ENCODE assay signal across 8 cellular contexts in the genomic region with DNA sequence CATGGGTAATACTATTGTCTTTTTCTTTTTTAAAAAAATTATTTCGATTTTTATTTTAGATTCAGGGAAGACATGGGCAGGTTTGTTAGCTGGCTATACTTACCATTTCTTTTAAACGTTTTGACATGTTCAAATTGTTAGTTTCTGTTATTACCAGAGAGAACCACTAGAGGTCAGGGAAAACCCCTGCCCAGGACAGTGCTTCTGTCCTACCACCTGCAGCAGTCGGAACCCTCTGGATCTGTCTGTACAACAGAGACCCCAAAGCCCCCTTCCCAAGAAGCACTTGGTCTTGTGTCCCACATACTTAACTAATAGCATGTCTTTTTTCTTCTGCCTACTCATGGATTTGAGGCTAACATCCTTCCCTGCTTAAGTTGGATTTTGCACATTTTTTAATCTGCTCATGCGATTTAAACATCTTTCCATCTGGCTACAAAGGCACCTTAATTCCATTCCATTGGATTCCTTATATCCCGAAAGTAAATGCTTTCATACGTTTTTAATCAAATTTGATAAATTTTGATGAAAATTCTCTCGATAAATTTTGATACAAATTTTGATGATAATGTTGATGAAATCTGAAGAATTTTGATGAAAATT. TPM values are rescaled to one million over a fixed set of nuclear protein-coding genes. Genes with fewer than 3 reads are reported as not detected.
DNase-seq lines count a peak whose midpoint lies in the region; ATAC-seq, FAIRE-seq and TF ChIP-seq lines count a peak whose summit lies in the region.

No MANE protein-coding gene starts in this region.

- H3K27ac ChIP-seq in GM23248, result no peak overlapping the region
- H3K27ac ChIP-seq in IMR-90 (ENCODE audit: insufficient read depth, low read length), result no peak overlapping the region

- H3K36me3 ChIP-seq in GM23248 (ENCODE audit: low read depth) (no peaks in the 10 kb centered on the region), IMR-90 (ENCODE audit: control insufficient read depth, insufficient read depth, low read length) (no peaks in the 10 kb centered on the region)

- H4K5ac ChIP-seq in IMR-90 (ENCODE audit: low read depth, low read length), result no peak overlapping the region

- H3K4me1 ChIP-seq in GM23248 (ENCODE audit: insufficient read depth) (0 out of 2 replicates have a peak, but pooled peaks cover 3% of the 10 kb centered on the region), IMR-90 (ENCODE audit: control insufficient read depth, insufficient read depth, low read length) (no peaks in the 10 kb centered on the region)

- H3K4me1 Mint-ChIP-seq in natural killer cell, result peaks cover 0 to 3% of the 10 kb centered on the region in 2 donors

- peak; percentile 72 for DNase-seq in GM03348 (ENCODE audit: low spot score)
- DNase-seq in GM23248, result peak; percentile 53
- DNase-seq in IMR-90, result peak; percentile 19
- DNase-seq in SHP77 treated with DMSO at 0.1 percent for 48 hours (lab: John Stamatoyannopoulos, UW), result peak; percentile 32
- no peak for DNase-seq in epithelial cell of proximal tubule (ENCODE audit: low read depth)
- no peak for DNase-seq in natural killer cell
- DNase-seq in GOT3 (lab: John Stamatoyannopoulos, UW), result no peak

- H4K20me1 ChIP-seq in GM23248 (ENCODE audit: insufficient read depth) (no peaks in the 10 kb centered on the region), IMR-90 (ENCODE audit: insufficient read depth, low read length) (no peaks in the 10 kb centered on the region)

- H3K9me3 Mint-ChIP-seq in natural killer cell, result no peaks in the 10 kb centered on the region

- H4K8ac ChIP-seq in IMR-90 (ENCODE audit: low read depth in 2 of 2, low read length in 2 of 2), result no peak overlapping the region

- no TSS peak for BruUV-seq in IMR-90 (replicated peaks; lab: Mats Ljungman, UMichigan)

- H3K79me1 ChIP-seq in IMR-90 (ENCODE audit: low read depth in 1 of 2, low read length in 2 of 2), result no peaks in the 10 kb centered on the region

- no peak overlapping the region for H2BK120ac ChIP-seq in IMR-90 (ENCODE audit: low read depth, low read length)

- peak; percentile 56 for TF ChIP-seq RAD21 in IMR-90 (IDR thresholded peaks at IDR 0.05; ENCODE audit: low read length)

- no peak overlapping the region for H3K4ac ChIP-seq in IMR-90 (ENCODE audit: low read depth, low read length)

- H2BK15ac ChIP-seq in IMR-90 (ENCODE audit: low read depth, low read length), result no peak overlapping the region

- ATAC-seq in IMR-90 (ENCODE audit: low read depth) (peak; percentile 87), natural killer cell (peak; percentile 62 to 87 (median 79))

- H3K4me3 ChIP-seq in GM23248 (no peak overlapping the region), IMR-90 (ENCODE audit: insufficient read depth, low read depth, low read length) (no peak overlapping the region), epithelial cell of proximal tubule (ENCODE audit: low read depth, low read length) (no peak overlapping the region)

- H3K14ac ChIP-seq in IMR-90 (replicated peaks; ENCODE audit: low read depth, low read length), result no peak overlapping the region

- H3K9me1 ChIP-seq in IMR-90 (ENCODE audit: insufficient read depth, low read length), result no peaks in the 10 kb centered on the region

- H3K9me3 ChIP-seq in GM23248 (ENCODE audit: low read depth), result no peaks in the 10 kb centered on the region
- no peaks in the 10 kb centered on the region for H3K9me3 ChIP-seq in IMR-90 (ENCODE audit: control insufficient read depth, insufficient read depth, low read length)

- TF ChIP-seq CTCF in IMR-90 (conservative IDR thresholded peaks at IDR 0.05; ENCODE audit: low read depth, low read length) (peak; percentile 61), epithelial cell of proximal tubule (conservative IDR thresholded peaks at IDR 0.05; ENCODE audit: low read depth, low read length) (peak; percentile 74), natural killer cell (IDR thresholded peaks at IDR 0.05) (peak; percentile 68)

- peak; percentile 71 for FAIRE-seq in A204.1 (lab: Jason Lieb, UNC)

- H2AFZ ChIP-seq in GM23248 (no peak overlapping the region), IMR-90 (replicated peaks; ENCODE audit: low read length, poor library complexity) (no peak overlapping the region)

- H3K27ac Mint-ChIP-seq in natural killer cell, result no peak overlapping the region

- dilution Hi-C loops in IMR-90 (cut with HindIII; ENCODE audit: low sequenced_read_pairs, unreplicated experiment), result no loop called here

- no peak overlapping the region for H2AK5ac ChIP-seq in IMR-90 (ENCODE audit: low read depth, low read length)

- H3K79me2 ChIP-seq in GM23248 (ENCODE audit: insufficient read depth), result no peaks in the 10 kb centered on the region

- H3K4me2 ChIP-seq in GM23248 (ENCODE audit: unreplicated experiment), result no peak overlapping the region
- no peak overlapping the region for H3K4me2 ChIP-seq in IMR-90 (ENCODE audit: low read depth, low read length)

- POLR2A ChIA-PET in IMR-90 (lab: Charles Lee; ENCODE audit: unreplicated experiment), result no interaction called here

- no peak overlapping the region for H3K18ac ChIP-seq in IMR-90 (ENCODE audit: low read depth, low read length)

- no peak overlapping the region for H2AK9ac ChIP-seq in IMR-90 (replicated peaks; ENCODE audit: low read depth, low read length, poor library complexity)

- H3K9ac ChIP-seq in GM23248 (no peak overlapping the region), IMR-90 (ENCODE audit: low read depth, low read length) (no peak overlapping the region)

- no peak overlapping the region for H2BK5ac ChIP-seq in IMR-90 (ENCODE audit: low read depth, low read length, poor library complexity, severe bottlenecking)

- TF ChIP-seq POLR2A in IMR-90 (IDR thresholded peaks at IDR 0.05; ENCODE audit: low read depth, low read length), result no peak

- 20 to 26% methylated on average over 7 of the region's 7 CpGs for WGBS in GM23248 (ENCODE audit: low coverage in 1 of 2, low lambda C conversion rate in 2 of 2, missing lambda C conversion rate in 2 of 2), 2 experiments
- WGBS in IMR-90 (ENCODE audit: extremely low coverage in 2 of 2, insufficient read length in 1 of 2), 2 experiments, result no CpG with 5 or more reads among the region's 7 CpGs

- H3K9me2 ChIP-seq in GM23248 (ENCODE audit: insufficient read depth), result no peaks in the 10 kb centered on the region

- H3K27me3 Mint-ChIP-seq in natural killer cell (ENCODE audit: low read depth in 2 of 2), result peaks cover 7 to 8% of the 10 kb centered on the region in 2 donors

- no peaks in the 10 kb centered on the region for H3K36me3 Mint-ChIP-seq in natural killer cell

- H3K27me3 ChIP-seq in GM23248 (replicated peaks; ENCODE audit: insufficient read depth) (no peaks in the 10 kb centered on the region), IMR-90 (ENCODE audit: control insufficient read depth, insufficient read depth, low read length) (no peaks in the 10 kb centered on the region)

- H3K23ac ChIP-seq in IMR-90 (ENCODE audit: low read depth, low read length), result no peak overlapping the region

- no peak overlapping the region for H3K4me3 Mint-ChIP-seq in natural killer cell

- intact Hi-C loops in IMR-90 (cut with micrococcal nuclease) (loop anchor here (1.0 kb wide), 2 partner anchors 96 to 399 kb away; no protein-coding TSS in a partner anchor), natural killer cell (cut with micrococcal nuclease) (no loop called here)

- no peak overlapping the region for H3K56ac ChIP-seq in IMR-90 (ENCODE audit: extremely low read depth, insufficient read depth, low read length)

- H3F3A ChIP-seq in GM23248 (ENCODE audit: insufficient read depth), result no peaks in the 10 kb centered on the region

- no peak overlapping the region for H2BK20ac ChIP-seq in IMR-90 (ENCODE audit: low read depth, low read length)

- H4K91ac ChIP-seq in IMR-90 (ENCODE audit: insufficient read depth, low read depth, low read length), result no peak overlapping the region

- CTCF ChIA-PET in IMR-90 (lab: Yijun Ruan, JAX), result no interaction called here

- in situ Hi-C loops in GM23248 (cut with MboI) (no loop called here), IMR-90 (cut with MboI; ENCODE audit: low sequenced_read_pairs) (no loop called here)

TF ChIP-seq in IMR-90, 13 proteins besides CTCF, POLR2A, EP300 and RAD21:
- TF ChIP-seq RFX5 (IDR thresholded peaks at IDR 0.05; ENCODE audit: low read depth, low read length), result no peak
- TF ChIP-seq SMC3 (IDR thresholded peaks at IDR 0.05; ENCODE audit: low read depth, low read length), result peak; percentile 55

RNA-seq across cellular contexts. Expression of a gene that starts 10.0 kb away (rescaled TPM):
- total RNA-seq in GM23248 (2014; rRNA removed; shearing (Covaris generic)), result 0.76 and 1.9 TPM in 2 replicates
- 0.58 and 0.83 TPM in 2 replicates for polyA plus RNA-seq in GM23248 (2016; fragmentation: Nextera tagmentation; extraction: Ambion mirVana)
- total RNA-seq in IMR-90 (2012; rRNA removed), result under 0.01 and 0.18 TPM in 2 replicates
- polyA plus RNA-seq in IMR-90 (2012; rRNA removed), result 0.06 and 0.07 TPM in 2 replicates
- 0.05 and 0.08 TPM in 2 replicates for polyA plus RNA-seq in IMR-90 (2012; cell fraction: cytosol; rRNA removed)
- polyA plus RNA-seq in IMR-90 (2012; cell fraction: nucleus; rRNA removed; ENCODE audit: low replicate concordance), result 0.03 and 0.05 TPM in 2 replicates
- 5.5 and 6.7 TPM in 2 replicates for total RNA-seq in epithelial cell of proximal tubule
- total RNA-seq in natural killer cell, result 1 to 10 TPM in 1 of 3 donors, under 1 TPM in 2; 0.33 to 1.3 (median 0.75) TPM

Comparison
In these comparisons a context has a peak if more than half of its experiments do, and no peak if none do; other contexts are left out.
1. DNase-seq: peak in GM03348 (single experiment), GM23248 (single experiment), IMR-90 (single experiment) and SHP77 treated with DMSO at 0.1 percent for 48 hours (single experiment); none in epithelial cell of proximal tubule (single experiment), natural killer cell (single experiment) and GOT3 (single experiment).
2. Peak in every context shown above with its lines, with median percentiles within 50 percentile points of each other: CTCF ChIP-seq.